In the genomic region with DNA sequence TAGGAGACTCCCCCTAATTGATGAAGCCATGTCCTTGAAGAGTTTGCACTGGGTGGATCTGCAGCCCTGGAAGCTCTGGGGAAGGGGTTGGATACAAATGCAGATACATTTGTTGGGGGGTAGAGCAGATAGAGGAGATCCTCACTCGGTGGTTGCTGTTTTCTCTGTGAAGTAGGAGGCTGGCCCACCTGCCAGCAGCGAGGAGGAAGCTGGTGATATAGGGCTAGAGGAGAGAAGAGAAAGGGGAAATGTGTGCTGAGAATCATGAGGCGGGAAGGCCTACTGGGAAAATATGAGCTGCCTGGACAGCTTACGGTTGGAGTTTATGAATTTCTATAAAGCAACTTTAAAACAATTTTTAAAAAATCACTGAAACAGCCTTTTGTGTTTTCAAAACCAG, we compare ENCODE assay signal across 22 cellular contexts.
DNase-seq lines count a peak whose midpoint lies in the region; ATAC-seq and TF ChIP-seq lines count a peak whose summit lies in the region.
"Had no signal": no experiment of that assay in that cellular context is flagged by ENCODE, and none has a peak within 500 bp of the region (broad histone marks: within the 10 kb centered on the region; RNA-seq: fewer than 3 reads in every experiment).

No MANE protein-coding gene starts in this region.

- H3K36me3 ChIP-seq in neutrophil (no peaks in the 10 kb centered on the region), colonic mucosa (no peaks in the 10 kb centered on the region), MM.1S (replicated peaks; ENCODE audit: insufficient read depth, low read length) (no peaks in the 10 kb centered on the region)
- H3K36me3 ChIP-seq: prostate gland, upper lobe of left lung had no signal

- peak overlapping the region in 1 of 2 experiments; percentile 9 for H3K4me3 ChIP-seq in neutrophil (ENCODE audit: low read depth in 1 of 2, low read length in 1 of 2)
- H3K4me3 ChIP-seq in colonic mucosa: no peak overlapping the region
- H3K4me3 ChIP-seq in MM.1S (ENCODE audit: low read length): no peak overlapping the region
- H3K4me3 ChIP-seq: prostate gland, upper lobe of left lung had no signal

- H3K27ac Mint-ChIP-seq in WTC11: no peak overlapping the region
- no peak overlapping the region for H3K27ac Mint-ChIP-seq in effector memory CD8-positive, alpha-beta T cell
- H3K27ac Mint-ChIP-seq: activated naive CD8-positive, alpha-beta T cell treated with anti-CD3 and anti-CD28 coated beads, Interleukin-2, amount 10 ng/mL, durations not matched to agents 7 days and 5 days; CD14-positive monocyte; endodermal cell; T-cell had no signal

- H3K4me2 ChIP-seq in MM.1S (ENCODE audit: low read depth, low read length): no peak overlapping the region

- no peaks in the 10 kb centered on the region for H3K9me3 Mint-ChIP-seq in WTC11
- no peaks in the 10 kb centered on the region for H3K9me3 Mint-ChIP-seq in effector memory CD8-positive, alpha-beta T cell
- H3K9me3 Mint-ChIP-seq: activated naive CD8-positive, alpha-beta T cell treated with anti-CD3 and anti-CD28 coated beads, Interleukin-2, amount 10 ng/mL, durations not matched to agents 7 days and 5 days; endodermal cell; T-cell had no signal

- ATAC-seq in GM18868 (IDR thresholded peaks at IDR 0.05; ENCODE audit: unreplicated experiment) (peak; percentile 43), HG03460 (IDR thresholded peaks at IDR 0.05; ENCODE audit: unreplicated experiment) (peak; percentile 41), WTC11 (peak; percentile 74), HG02623 (IDR thresholded peaks at IDR 0.05; ENCODE audit: unreplicated experiment) (no peak)
- no peak for ATAC-seq in effector memory CD8-positive, alpha-beta T cell (replicated peaks)
- ATAC-seq: foreskin keratinocyte, HCT116, T-cell had no signal

- no peak overlapping the region for H3K4me3 Mint-ChIP-seq in WTC11
- H3K4me3 Mint-ChIP-seq in effector memory CD8-positive, alpha-beta T cell: no peak overlapping the region
- H3K4me3 Mint-ChIP-seq: activated naive CD8-positive, alpha-beta T cell treated with anti-CD3 and anti-CD28 coated beads, Interleukin-2, amount 10 ng/mL, durations not matched to agents 7 days and 5 days; CD14-positive monocyte; endodermal cell; T-cell had no signal

- H3F3A ChIP-seq in MM.1S (ENCODE audit: insufficient read depth, low read length): no peaks in the 10 kb centered on the region

- H3K9me2 ChIP-seq in MM.1S (replicated peaks; ENCODE audit: insufficient read depth, low read length): no peaks in the 10 kb centered on the region

- H3K9me3 ChIP-seq in neutrophil (no peaks in the 10 kb centered on the region), colonic mucosa (no peaks in the 10 kb centered on the region), MM.1S (replicated peaks; ENCODE audit: insufficient read depth, low read length) (no peaks in the 10 kb centered on the region)
- H3K9me3 ChIP-seq: prostate gland, upper lobe of left lung had no signal

- H3K27me3 Mint-ChIP-seq in WTC11 (ENCODE audit: low read depth): no peaks in the 10 kb centered on the region
- H3K27me3 Mint-ChIP-seq in effector memory CD8-positive, alpha-beta T cell: no peaks in the 10 kb centered on the region
- H3K27me3 Mint-ChIP-seq: activated naive CD8-positive, alpha-beta T cell treated with anti-CD3 and anti-CD28 coated beads, Interleukin-2, amount 10 ng/mL, durations not matched to agents 7 days and 5 days; T-cell had no signal

- H3K27me3 ChIP-seq in neutrophil: no peaks in the 10 kb centered on the region
- no peaks in the 10 kb centered on the region for H3K27me3 ChIP-seq in colonic mucosa
- no peaks in the 10 kb centered on the region for H3K27me3 ChIP-seq in MM.1S (replicated peaks; ENCODE audit: insufficient read depth, low read length)
- H3K27me3 ChIP-seq: foreskin keratinocyte, upper lobe of left lung had no signal

- no peak overlapping the region for H2AFZ ChIP-seq in MM.1S (ENCODE audit: low read length)

- H3K9ac ChIP-seq in colonic mucosa (ENCODE audit: low read depth in 2 of 2, low read length in 2 of 2) (no peak overlapping the region), MM.1S (ENCODE audit: low read length) (no peak overlapping the region)

- H3K4me1 ChIP-seq in neutrophil (ENCODE audit: control insufficient read depth in 1 of 2, insufficient read depth in 1 of 2, low read depth in 1 of 2, low read length in 1 of 2) (peaks cover 15 to 16% of the 10 kb centered on the region in 2 experiments), colonic mucosa (no peaks in the 10 kb centered on the region), MM.1S (ENCODE audit: low read length) (no peaks in the 10 kb centered on the region)
- H3K4me1 ChIP-seq: foreskin keratinocyte, prostate gland had no signal

- no peaks in the 10 kb centered on the region for H3K79me2 ChIP-seq in MM.1S (ENCODE audit: low read length)

- no peak for DNase-seq in WTC11 (ENCODE audit: low spot score)
- no peak for DNase-seq in effector memory CD8-positive, alpha-beta T cell
- no peak for DNase-seq in colonic mucosa
- DNase-seq in MM.1S: no peak
- DNase-seq: activated CD4-positive, alpha-beta T cell treated with anti-CD3 and anti-CD28 coated beads for 1 hour; activated naive CD8-positive, alpha-beta T cell treated with anti-CD3 and anti-CD28 coated beads, Interleukin-2, amount 10 ng/mL, durations not matched to agents 7 days and 5 days; activated T-cell treated with anti-CD3 and anti-CD28 coated beads for 4 hours; caudate nucleus; endodermal cell; foreskin keratinocyte; NCI-H226; stimulated activated CD4-positive, alpha-beta T cell treated with anti-CD3 and anti-CD28 coated beads, Interleukin-1b, Interleukin-23, amount 100 ng/mL, for 48 hours; stimulated activated CD8-positive, alpha-beta memory T cell treated with anti-CD3 and anti-CD28 coated beads, Interleukin-4, amount 100 ng/mL, for 48 hours; T-cell had no signal

- intact Hi-C loops in colonic mucosa (cut with DNase I): no loop called here

- TF ChIP-seq CTCF in WTC11 (IDR thresholded peaks at IDR 0.05) (no peak), neutrophil (IDR thresholded peaks at IDR 0.05) (no peak), colonic mucosa (IDR thresholded peaks at IDR 0.05) (no peak), MM.1S (IDR thresholded peaks at IDR 0.05; ENCODE audit: low read length) (no peak)

- H3K36me3 Mint-ChIP-seq in WTC11: no peaks in the 10 kb centered on the region
- H3K36me3 Mint-ChIP-seq in effector memory CD8-positive, alpha-beta T cell (ENCODE audit: insufficient read depth): no peaks in the 10 kb centered on the region

- peaks cover 32% of the 10 kb centered on the region for H3K4me1 Mint-ChIP-seq in WTC11
- H3K4me1 Mint-ChIP-seq in effector memory CD8-positive, alpha-beta T cell (ENCODE audit: low read depth in 2 of 2): peaks cover 0 to 1% of the 10 kb centered on the region in 2 donors
- H3K4me1 Mint-ChIP-seq: activated naive CD8-positive, alpha-beta T cell treated with anti-CD3 and anti-CD28 coated beads, Interleukin-2, amount 10 ng/mL, durations not matched to agents 7 days and 5 days; CD14-positive monocyte; T-cell had no signal

- H3K27ac ChIP-seq in neutrophil (peak overlapping the region; percentile 62), colonic mucosa (no peak overlapping the region), MM.1S (ENCODE audit: low read length) (no peak overlapping the region)
- H3K27ac ChIP-seq: foreskin keratinocyte, prostate gland had no signal

- CTCF ChIA-PET in WTC11 (lab: Charles Lee): no interaction called here

- POLR2A ChIA-PET in WTC11 (lab: Charles Lee): interaction anchor here (0.9 kb wide), 1 partner anchor 45 kb away, joined by 3 read pairs; no protein-coding TSS in a partner anchor

- H4K20me1 ChIP-seq in MM.1S (ENCODE audit: insufficient read depth, low read length): no peaks in the 10 kb centered on the region

TF ChIP-seq in WTC11, 78 proteins besides CTCF, POLR2A, EP300 and RAD21 (continues in another document):
- no peak for TF ChIP-seq SOX15 (CRISPR knock-in tag; IDR thresholded peaks at IDR 0.05)
- TF ChIP-seq HMGA2 (CRISPR knock-in tag; IDR thresholded peaks at IDR 0.05): no peak
- TF ChIP-seq, protein P1, sequence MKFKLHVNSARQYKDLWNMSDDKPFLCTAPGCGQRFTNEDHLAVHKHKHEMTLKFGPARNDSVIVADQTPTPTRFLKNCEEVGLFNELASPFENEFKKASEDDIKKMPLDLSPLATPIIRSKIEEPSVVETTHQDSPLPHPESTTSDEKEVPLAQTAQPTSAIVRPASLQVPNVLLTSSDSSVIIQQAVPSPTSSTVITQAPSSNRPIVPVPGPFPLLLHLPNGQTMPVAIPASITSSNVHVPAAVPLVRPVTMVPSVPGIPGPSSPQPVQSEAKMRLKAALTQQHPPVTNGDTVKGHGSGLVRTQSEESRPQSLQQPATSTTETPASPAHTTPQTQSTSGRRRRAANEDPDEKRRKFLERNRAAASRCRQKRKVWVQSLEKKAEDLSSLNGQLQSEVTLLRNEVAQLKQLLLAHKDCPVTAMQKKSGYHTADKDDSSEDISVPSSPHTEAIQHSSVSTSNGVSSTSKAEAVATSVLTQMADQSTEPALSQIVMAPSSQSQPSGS (CRISPR knock-in tag; IDR thresholded peaks at IDR 0.05; ENCODE audit: borderline replicate concordance, low read depth): no peak
- TF ChIP-seq ZNF423 (CRISPR knock-in tag; IDR thresholded peaks at IDR 0.05): no peak
- no peak for TF ChIP-seq SMAD4 (CRISPR knock-in tag; IDR thresholded peaks at IDR 0.05)
- TF ChIP-seq ELF4 (CRISPR knock-in tag; IDR thresholded peaks at IDR 0.05; ENCODE audit: low read depth): no peak
- TF ChIP-seq, protein P2, sequence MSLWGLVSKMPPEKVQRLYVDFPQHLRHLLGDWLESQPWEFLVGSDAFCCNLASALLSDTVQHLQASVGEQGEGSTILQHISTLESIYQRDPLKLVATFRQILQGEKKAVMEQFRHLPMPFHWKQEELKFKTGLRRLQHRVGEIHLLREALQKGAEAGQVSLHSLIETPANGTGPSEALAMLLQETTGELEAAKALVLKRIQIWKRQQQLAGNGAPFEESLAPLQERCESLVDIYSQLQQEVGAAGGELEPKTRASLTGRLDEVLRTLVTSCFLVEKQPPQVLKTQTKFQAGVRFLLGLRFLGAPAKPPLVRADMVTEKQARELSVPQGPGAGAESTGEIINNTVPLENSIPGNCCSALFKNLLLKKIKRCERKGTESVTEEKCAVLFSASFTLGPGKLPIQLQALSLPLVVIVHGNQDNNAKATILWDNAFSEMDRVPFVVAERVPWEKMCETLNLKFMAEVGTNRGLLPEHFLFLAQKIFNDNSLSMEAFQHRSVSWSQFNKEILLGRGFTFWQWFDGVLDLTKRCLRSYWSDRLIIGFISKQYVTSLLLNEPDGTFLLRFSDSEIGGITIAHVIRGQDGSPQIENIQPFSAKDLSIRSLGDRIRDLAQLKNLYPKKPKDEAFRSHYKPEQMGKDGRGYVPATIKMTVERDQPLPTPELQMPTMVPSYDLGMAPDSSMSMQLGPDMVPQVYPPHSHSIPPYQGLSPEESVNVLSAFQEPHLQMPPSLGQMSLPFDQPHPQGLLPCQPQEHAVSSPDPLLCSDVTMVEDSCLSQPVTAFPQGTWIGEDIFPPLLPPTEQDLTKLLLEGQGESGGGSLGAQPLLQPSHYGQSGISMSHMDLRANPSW (CRISPR knock-in tag; conservative IDR thresholded peaks at IDR 0.05; ENCODE audit: low read depth): no peak
- no peak for TF ChIP-seq MXD4 (CRISPR knock-in tag; IDR thresholded peaks at IDR 0.05; ENCODE audit: borderline replicate concordance)

Comparison
In these comparisons a context has a peak if more than half of its experiments do, and no peak if none do; other contexts are left out.
1. ATAC-seq: peak in GM18868 (single experiment), HG03460 (single experiment) and WTC11 (single experiment); none in effector memory CD8-positive, alpha-beta T cell (single experiment) and HG02623 (single experiment).